ENCODE assay signal across 11 cellular contexts in genomic region chr4:128861856-128862518, GRCh38. TPM values are rescaled to one million over a fixed set of nuclear protein-coding genes. Genes with fewer than 3 reads are reported as not detected.
A peak's percentile ranks its signal among the peaks of the same experiment; 100 is the strongest.
DNase-seq lines count a peak whose midpoint lies in the region; ATAC-seq and TF ChIP-seq lines count a peak whose summit lies in the region.
"Had no signal": no experiment of that assay in that cellular context is flagged by ENCODE, and none has a peak within 500 bp of the region (broad histone marks: within the 10 kb centered on the region; RNA-seq: fewer than 3 reads in every experiment).

No MANE protein-coding gene starts in this region.

- peak overlapping the region; percentile 9 for H3K4me3 Mint-ChIP-seq in endothelial cell (ENCODE audit: unreplicated experiment)

- no peak overlapping the region for H3K27ac Mint-ChIP-seq in endothelial cell (ENCODE audit: unreplicated experiment)

- H3K4me1 Mint-ChIP-seq in endothelial cell (ENCODE audit: unreplicated experiment) = peaks cover 19% of the 10 kb centered on the region

- no peak for TF ChIP-seq CTCF in endothelial cell (IDR thresholded peaks at IDR 0.05; ENCODE audit: unreplicated experiment)

- ATAC-seq in GM18508 (IDR thresholded peaks at IDR 0.05; ENCODE audit: insufficient read depth, unreplicated experiment) (peak; percentile 19), GM21528 (IDR thresholded peaks at IDR 0.05; ENCODE audit: low FRiP score, unreplicated experiment) (peak; percentile 23), HG03469 (IDR thresholded peaks at IDR 0.05; ENCODE audit: unreplicated experiment) (peak; percentile 19)
- ATAC-seq: body of pancreas, HCT116 had no signal

- H3K9me3 Mint-ChIP-seq in endothelial cell (ENCODE audit: unreplicated experiment) = no peaks in the 10 kb centered on the region

- peaks cover 21% of the 10 kb centered on the region for H3K36me3 Mint-ChIP-seq in endothelial cell (ENCODE audit: low read depth, unreplicated experiment)

- peaks cover 2% of the 10 kb centered on the region for H3K27me3 Mint-ChIP-seq in endothelial cell (ENCODE audit: unreplicated experiment)

- DNase-seq in endothelial cell (ENCODE audit: low spot score) (no peak), NCI-H345 treated with DMSO at 0.1 percent for 48 hours (lab: John Stamatoyannopoulos, UW; ENCODE audit: unreplicated experiment) (no peak), NCI-H446 treated with DMSO at 0.1 percent for 48 hours (lab: John Stamatoyannopoulos, UW) (no peak), NCI-H2227 (lab: John Stamatoyannopoulos, UW; ENCODE audit: unreplicated experiment) (no peak)
- DNase-seq in stimulated activated CD4-positive, alpha-beta T cell treated with anti-CD3 and anti-CD28 coated beads, Interleukin-15, amount 100 ng/mL, for 24 hours = no peak
- DNase-seq: body of pancreas, NCI-H2029 had no signal

RNA-seq across cellular contexts. Expression of gene JADE1, which starts 52.5 kb away (rescaled TPM):
- 18.2 TPM for total RNA-seq in endothelial cell (ENCODE audit: unreplicated experiment)
